ENCODE assay signal across 22 cellular contexts in genomic region chr16:85654251-85655115, GRCh38.
"Had no signal": no experiment of that assay in that cellular context is flagged by ENCODE, and none has a peak within 500 bp of the region (broad histone marks: within the 10 kb centered on the region; RNA-seq: fewer than 3 reads in every experiment).

No MANE protein-coding gene starts in this region.

- ATAC-seq: activated T-cell treated with anti-CD3 and anti-CD28 coated beads, Interleukin-2, amount 50 U/mL, for 4 hours; gastrocnemius medialis; left colon; stimulated activated naive CD8-positive, alpha-beta T cell treated with anti-CD3 and anti-CD28 coated beads, Interleukin-15, Interleukin-2, amounts not matched to agents 100 U/mL and 50 U/mL, for 24 hours; T-helper 17 cell; upper lobe of right lung had no signal

- H3K27me3 ChIP-seq: esophagus squamous epithelium, gastrocnemius medialis, upper lobe of right lung had no signal

- H3K4me3 ChIP-seq: coronary artery, esophagus squamous epithelium, gastrocnemius medialis, lung, upper lobe of right lung had no signal

- DNase-seq: activated CD4-positive, alpha-beta T cell treated with anti-CD3 and anti-CD28 coated beads for 4 hours; activated CD4-positive, alpha-beta T cell treated with anti-CD3 and anti-CD28 coated beads, Interleukin-2, amount 50 U/mL, for 48 hours; activated CD4-positive, CD25-positive, alpha-beta regulatory T cell; activated CD8-positive, alpha-beta memory T cell treated with anti-CD3 and anti-CD28 coated beads, Interleukin-2, amount 50 U/mL, for 48 hours; activated naive CD4-positive, alpha-beta T cell treated with anti-CD3 and anti-CD28 coated beads for 36 hours; activated naive CD8-positive, alpha-beta T cell treated with anti-CD3 and anti-CD28 coated beads, Interleukin-2, amount 10 ng/mL, durations not matched to agents 7 days and 5 days; activated T-cell treated with anti-CD3 and anti-CD28 coated beads, Interleukin-2, amount 50 U/mL, for 4 hours; amniotic stem cell; cerebellar nuclear complex; endodermal cell; esophagus squamous epithelium; gastrocnemius medialis; hippocampal formation; left colon; naive B cell; occipital lobe; stimulated activated CD4-positive, alpha-beta T cell treated with anti-CD3 and anti-CD28 coated beads, Interleukin-4, amount 100 ng/mL, for 24 hours; stimulated activated naive CD8-positive, alpha-beta T cell treated with anti-CD3 and anti-CD28 coated beads, Interleukin-15, Interleukin-2, amounts not matched to agents 100 U/mL and 50 U/mL, for 24 hours; T-helper 17 cell; upper lobe of right lung had no signal

- H3K9me3 ChIP-seq: esophagus squamous epithelium, gastrocnemius medialis, upper lobe of right lung had no signal
